Comparison of ENCODE assay signal across 13 cellular contexts in the genomic region with DNA sequence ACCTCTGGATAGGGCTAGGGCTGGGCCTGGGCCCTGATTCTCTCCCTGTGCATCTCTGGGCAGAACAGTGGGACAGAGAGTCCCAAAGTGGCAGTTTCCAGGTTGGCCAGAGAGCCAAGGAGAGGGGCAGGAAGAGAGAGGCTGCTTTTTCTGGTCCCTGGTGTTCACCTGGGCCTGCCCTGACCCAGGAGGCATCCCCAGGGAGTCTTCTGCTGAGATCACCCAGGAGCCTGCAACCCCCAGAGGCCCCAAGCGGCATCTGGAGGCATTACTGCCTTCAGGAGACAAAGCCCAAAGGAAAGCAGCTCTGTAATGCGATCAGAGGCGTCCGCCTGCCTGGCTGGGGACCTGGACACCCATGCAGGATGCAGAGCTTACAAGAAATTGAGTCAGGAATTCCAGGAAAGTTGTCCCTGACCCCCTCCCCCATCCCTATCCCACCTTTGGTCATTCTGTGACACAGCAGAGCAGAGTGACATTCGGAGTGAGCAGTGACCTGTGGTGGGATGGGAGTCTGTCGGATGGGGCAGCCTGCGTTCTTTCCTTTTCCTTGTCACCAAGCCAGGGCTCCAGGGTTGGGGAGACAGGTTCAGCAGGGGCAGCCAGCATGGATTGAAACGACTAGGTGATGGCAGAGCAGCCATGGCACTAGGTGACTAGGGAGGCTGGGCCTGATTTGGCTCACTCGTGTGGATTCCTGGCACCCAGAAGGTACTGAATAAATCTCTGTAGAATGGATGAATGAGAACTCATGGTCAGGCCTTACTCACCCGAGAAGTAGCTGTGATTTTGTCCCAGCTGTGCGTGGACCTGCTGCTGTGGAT. TPM values are rescaled to one million over a fixed set of nuclear protein-coding genes. Genes with fewer than 3 reads are reported as not detected.
A peak's percentile ranks its signal among the peaks of the same experiment; 100 is the strongest.
DNase-seq lines count a peak whose midpoint lies in the region; ATAC-seq, FAIRE-seq and TF ChIP-seq lines count a peak whose summit lies in the region.
"Had no signal": no experiment of that assay in that cellular context is flagged by ENCODE, and none has a peak within 500 bp of the region (broad histone marks: within the 10 kb centered on the region; RNA-seq: fewer than 3 reads in every experiment).

No MANE protein-coding gene starts in this region.

- H3K4me1 ChIP-seq in H1 (replicated peaks in 1 of 4; ENCODE audit: control insufficient read depth in 3 of 4, insufficient read depth in 4 of 4, low read length in 3 of 4) (peaks cover 8 to 33% (median 14%) of the 10 kb centered on the region in 4 experiments), small intestine (ENCODE audit: control insufficient read depth in 2 of 2, insufficient read depth in 1 of 2, low read depth in 1 of 2, low read length in 1 of 2) (no peaks in the 10 kb centered on the region)

- 0 out of 4 replicates have a peak overlapping the region, but pooled peaks of 1 of the 2 experiments have one; percentile 18 for H3K4me2 ChIP-seq in H1 (ENCODE audit: insufficient read depth in 1 of 2, low read depth in 2 of 2, low read length in 2 of 2)

- H3K4me3 Mint-ChIP-seq in progenitor cell of endocrine pancreas (ENCODE audit: low read depth): no peak overlapping the region
- H3K4me3 Mint-ChIP-seq: activated T-helper 17 cell treated with anti-CD3 and anti-CD28 coated beads, Interleukin-2, amount 50 U/mL, for 72 hours; IgD-negative memory B cell had no signal

- no peak overlapping the region for H3K18ac ChIP-seq in H1 (ENCODE audit: extremely low read depth, low read length)

- H2AFZ ChIP-seq in H1 (ENCODE audit: low read length): no peak overlapping the region

- H2BK5ac ChIP-seq in H1 (ENCODE audit: low read depth, low read length): peak overlapping the region; percentile 27; the same call in 1 of the 2 replicates

- H3K27ac ChIP-seq in H1 (ENCODE audit: low read depth, low read length): no peak overlapping the region; the same call in 1 of the 2 replicates
- H3K27ac ChIP-seq in small intestine (ENCODE audit: low read depth in 1 of 2, low read length in 1 of 2): no peak overlapping the region

- H3K27ac Mint-ChIP-seq in progenitor cell of endocrine pancreas: peak overlapping the region; percentile 22
- H3K27ac Mint-ChIP-seq: activated T-helper 17 cell treated with anti-CD3 and anti-CD28 coated beads, Interleukin-2, amount 50 U/mL, for 72 hours had no signal

- H4K8ac ChIP-seq in H1 (ENCODE audit: extremely low read depth, insufficient read depth, low read length): no peak overlapping the region

- 71% methylated on average over 10 of the region's 11 CpGs; no CpG with 5 or more reads in 1 of the 2 experiments for WGBS in H1 (ENCODE audit: extremely low coverage in 1 of 2, insufficient coverage in 1 of 2, insufficient read length in 1 of 2, insufficient replicate concordance in 2 of 2, low coverage in 1 of 2, low lambda C conversion rate in 2 of 2, missing lambda C conversion rate in 1 of 2), 2 experiments
- WGBS in small intestine, 3 donors: 67 to 83% (median 78%) methylated on average over 11 of the region's 11 CpGs

- peak; percentile 45 for TF ChIP-seq CTCF in GM12864 (IDR thresholded peaks at IDR 0.05; ENCODE audit: low read depth, low read length, missing control alignments)
- peak; percentile 37 to 47 (median 38) for TF ChIP-seq CTCF in H1 (IDR thresholded peaks at IDR 0.05; ENCODE audit: control extremely low read depth in 1 of 3, insufficient read depth in 1 of 3, low read depth in 1 of 3, low read length in 3 of 3)
- TF ChIP-seq CTCF in progenitor cell of endocrine pancreas (IDR thresholded peaks at IDR 0.05; ENCODE audit: unreplicated experiment): peak; percentile 47
- no peak for TF ChIP-seq CTCF in GM10248 (IDR thresholded peaks at IDR 0.05; ENCODE audit: control extremely low read depth, extremely low read depth, low read depth, missing control alignments)

- CTCF ChIA-PET in H1 (lab: Charles Lee; ENCODE audit: partially characterized antibody) (interaction anchor here (0.5 to 12.3 kb wide), 17 partner anchors 7 to 759 kb away, joined by 3 to 138 read pairs (median 5); no protein-coding TSS in a partner anchor), GM10248 (lab: Yijun Ruan, JAX) (interaction anchor here (1.2 kb wide), 1 partner anchor 185 kb away, joined by 3 read pairs; no protein-coding TSS in a partner anchor)

- no peaks in the 10 kb centered on the region for H3K9me3 Mint-ChIP-seq in progenitor cell of endocrine pancreas (ENCODE audit: low read depth)
- H3K9me3 Mint-ChIP-seq: activated T-helper 17 cell treated with anti-CD3 and anti-CD28 coated beads, Interleukin-2, amount 50 U/mL, for 72 hours; IgD-negative memory B cell had no signal

- TF ChIP-seq RAD21 in H1 (IDR thresholded peaks at IDR 0.05 in 1 of 2, conservative IDR thresholded peaks at IDR 0.05 in 1 of 2; ENCODE audit: low read depth in 2 of 2, low read length in 2 of 2): peak; percentile 11 to 43; a peak in 2 of 4 replicates

- H3K4me1 Mint-ChIP-seq in progenitor cell of endocrine pancreas (ENCODE audit: low read depth): peaks cover 9% of the 10 kb centered on the region
- H3K4me1 Mint-ChIP-seq: activated T-helper 17 cell treated with anti-CD3 and anti-CD28 coated beads, Interleukin-2, amount 50 U/mL, for 72 hours had no signal

- H3K4me3 ChIP-seq in GM12864 (ENCODE audit: low read depth, low read length): no peak overlapping the region
- no peak overlapping the region for H3K4me3 ChIP-seq in H1 (ENCODE audit: extremely low read depth in 1 of 4, insufficient read depth in 2 of 4, low read depth in 3 of 4, low read length in 4 of 4)
- H3K4me3 ChIP-seq in small intestine (ENCODE audit: low read depth in 1 of 2, low read length in 2 of 2): no peak overlapping the region

- peaks cover 8% of the 10 kb centered on the region for H3K79me1 ChIP-seq in H1 (ENCODE audit: low read depth, low read length)

- no peaks in the 10 kb centered on the region for H3K36me3 ChIP-seq in H1 (ENCODE audit: control insufficient read depth in 2 of 4, insufficient read depth in 4 of 4, low read length in 3 of 4)
- H3K36me3 ChIP-seq in small intestine (ENCODE audit: control insufficient read depth in 2 of 2, insufficient read depth in 2 of 2, low read length in 2 of 2): no peaks in the 10 kb centered on the region

- POLR2A ChIA-PET in H1 (lab: Charles Lee; ENCODE audit: partially characterized antibody): interaction anchor here (1.4 to 3.3 kb wide), 4 partner anchors 10 to 54 kb away, joined by 3 to 17 read pairs (median 7); partner anchors contain the start of gene UNC5B
- POLR2A ChIA-PET in GM10248 (lab: Yijun Ruan, JAX): no interaction called here

- H4K20me1 ChIP-seq in H1 (replicated peaks in 1 of 2; ENCODE audit: control insufficient read depth in 1 of 2, insufficient read depth in 2 of 2, low read length in 2 of 2): no peaks in the 10 kb centered on the region

- TF ChIP-seq POLR2A in H1 (IDR thresholded peaks at IDR 0.05; ENCODE audit: control extremely low read depth in 1 of 2, low read depth in 2 of 2, low read length in 2 of 2): no peak

- H3K27me3 Mint-ChIP-seq in progenitor cell of endocrine pancreas: peaks cover 18% of the 10 kb centered on the region

- H3K79me2 ChIP-seq in H1 (ENCODE audit: control insufficient read depth in 1 of 2, insufficient read depth in 2 of 2, low read length in 2 of 2): peaks cover 0 to 67% of the 10 kb centered on the region in 2 experiments; a peak in 3 of 4 replicates

- peak overlapping the region; percentile 45 for H4K91ac ChIP-seq in H1 (replicated peaks; ENCODE audit: insufficient read length, low read length)

- no peak overlapping the region for H3K56ac ChIP-seq in H1 (replicated peaks; ENCODE audit: insufficient read length, low read depth, low read length)

- no peak overlapping the region for H3K14ac ChIP-seq in H1 (ENCODE audit: insufficient read length)

- peak overlapping the region in 1 of 4 experiments; percentile 24; a peak in 1 of 7 replicates for H3K9ac ChIP-seq in H1 (replicated peaks in 1 of 4; ENCODE audit: extremely low read depth in 1 of 4, low read depth in 3 of 4, low read length in 3 of 4)

- no peak for TF ChIP-seq EP300 in H1 (IDR thresholded peaks at IDR 0.05; ENCODE audit: borderline replicate concordance in 1 of 2, low read depth in 2 of 2, low read length in 2 of 2)

- no peak overlapping the region for H3K23ac ChIP-seq in H1 (ENCODE audit: insufficient read length)

- no peak for ATAC-seq in GM21447 (IDR thresholded peaks at IDR 0.05; ENCODE audit: unreplicated experiment)
- ATAC-seq: activated T-helper 17 cell treated with anti-CD3 and anti-CD28 coated beads, Interleukin-2, amount 50 U/mL, for 72 hours had no signal

- 0 out of 2 replicates have a peak overlapping the region, but pooled peaks have one; percentile 35 for H2BK12ac ChIP-seq in H1 (ENCODE audit: low read depth, low read length)

- FAIRE-seq in H1 (lab: Jason Lieb, UNC) (no peak), small intestine (lab: Jason Lieb, UNC) (no peak)

- H3K9me3 ChIP-seq in H1 (ENCODE audit: insufficient read depth in 2 of 2, low read depth in 1 of 2, low read length in 1 of 2) (no peaks in the 10 kb centered on the region), small intestine (ENCODE audit: control insufficient read depth, low read depth) (no peaks in the 10 kb centered on the region)

- no peak overlapping the region for H2BK20ac ChIP-seq in H1 (ENCODE audit: low read length)

- peaks cover 4% of the 10 kb centered on the region; the same call in 1 of the 2 replicates for H3K23me2 ChIP-seq in H1 (ENCODE audit: low read depth, low read length)

- DNase-seq in GM12864 (ENCODE audit: low read depth) (no peak), NCI-H2107 treated with DMSO at 0.1 percent for 48 hours (lab: John Stamatoyannopoulos, UW; ENCODE audit: unreplicated experiment) (peak; percentile 29), H1 (ENCODE audit: low read depth in 1 of 2, low spot score in 2 of 2) (no peak), progenitor cell of endocrine pancreas (ENCODE audit: low spot score, unreplicated experiment) (no peak), small intestine (no peak), NCI-H226 (no peak), GM10248 (ENCODE audit: extremely low spot score) (no peak)
- DNase-seq: EL, NCI-H774, nucleus accumbens had no signal

- H3K36me3 Mint-ChIP-seq in progenitor cell of endocrine pancreas (ENCODE audit: insufficient read depth): no peaks in the 10 kb centered on the region

- H2AK5ac ChIP-seq in H1 (ENCODE audit: low read depth, low read length): 0 out of 2 replicates have a peak overlapping the region, but pooled peaks have one; percentile 56

- H2BK120ac ChIP-seq in H1 (replicated peaks; ENCODE audit: low read depth, low read length): no peak overlapping the region

- peak overlapping the region; percentile 55 for H2BK15ac ChIP-seq in H1 (ENCODE audit: low read length)

- H4K5ac ChIP-seq in H1 (ENCODE audit: insufficient read length, low read depth, low read length): no peak overlapping the region

- H3K27me3 ChIP-seq in H1 (replicated peaks in 1 of 4; ENCODE audit: control insufficient read depth in 3 of 4, extremely low read depth in 1 of 4, insufficient read depth in 3 of 4, low read length in 3 of 4) (no peaks in the 10 kb centered on the region), small intestine (ENCODE audit: control insufficient read depth in 2 of 2, insufficient read depth in 2 of 2, low read length in 2 of 2) (no peaks in the 10 kb centered on the region)

- no peak overlapping the region for H3K4ac ChIP-seq in H1 (replicated peaks; ENCODE audit: insufficient read length, low read depth, low read length)

RNA-seq across cellular contexts. Expression of gene UNC5B, which starts 10.4 kb away (rescaled TPM):
- total RNA-seq in H1 (2021; fragmentation: NEBNext Ultra II Directional; extraction: Animal tissue kit (Norgen Biotek cat#: 25700)): 31.8 and 31.9 TPM in 2 replicates
- 27.9 and 34.1 TPM in 2 replicates for polyA plus RNA-seq in H1 (2011; rRNA removed)
- 22.8 TPM for polyA plus RNA-seq in H1 (2011; cell fraction: cytosol; rRNA removed)
- 58.1 TPM for polyA plus RNA-seq in H1 (2011; cell fraction: nucleus; rRNA removed)
- polyA plus RNA-seq in H1 (2012, experiment 1 of 2): 22.2 to 30.2 TPM (median 28.1 TPM) in 4 replicates
- 28.3 TPM for polyA plus RNA-seq in H1 (2012, experiment 2 of 2)
- polyA plus RNA-seq in H1 (2013, experiment 1 of 2): 22.6 TPM
- polyA plus RNA-seq in H1 (2013, experiment 2 of 2): 24.0 TPM
- 22.2 and 22.8 TPM in 2 replicates for polyA minus RNA-seq in H1 (2011; rRNA and poly(A)+ RNA removed)
- 16.0 TPM for polyA minus RNA-seq in H1 (2011; cell fraction: cytosol; rRNA and poly(A)+ RNA removed)
- polyA minus RNA-seq in H1 (2011; cell fraction: nucleus; rRNA and poly(A)+ RNA removed): 19.1 TPM
- total RNA-seq in progenitor cell of endocrine pancreas: 3.7 and 6.0 TPM in 2 replicates
- 10 to 100 TPM in 1 of 3 donors, 1 to 10 TPM in 1, under 1 TPM in 1; 0.27 to 10.9 (median 2.5) TPM for polyA plus RNA-seq in small intestine
- polyA plus RNA-seq: IgD-negative memory B cell had no signal
